Comparison of ENCODE assay signal across 8 cellular contexts in genomic region chr16:72787130-72787518, GRCh38.
A peak's percentile ranks its signal among the peaks of the same experiment; 100 is the strongest.
DNase-seq lines count a peak whose midpoint lies in the region; ATAC-seq, FAIRE-seq and TF ChIP-seq lines count a peak whose summit lies in the region.

No MANE protein-coding gene starts in this region.

- intact Hi-C loops in left ventricle myocardium superior (cut with micrococcal nuclease) = no loop called here

- no peaks in the 10 kb centered on the region for H3K36me3 ChIP-seq in H7 (replicated peaks; ENCODE audit: control insufficient read depth, insufficient read depth, low read length)

- peak overlapping the region; percentile 76 for H3K4me3 Mint-ChIP-seq in WTC11
- peak overlapping the region; percentile 73 for H3K4me3 Mint-ChIP-seq in stimulated activated effector memory CD8-positive, alpha-beta T cell treated with anti-CD3 and anti-CD28 coated beads, Interleukin-12 subunit alpha, Interleukin-12 subunit beta, amount 100 ng/mL, for 72 hours

- H3K27me3 Mint-ChIP-seq in WTC11 (ENCODE audit: low read depth) = peaks cover 12% of the 10 kb centered on the region

- no peak for FAIRE-seq in RCC 7860 (lab: Jason Lieb, UNC)

- H3K27me3 ChIP-seq in H7 (ENCODE audit: control insufficient read depth, insufficient read depth, low read length) = peaks cover 5% of the 10 kb centered on the region

- ATAC-seq in WTC11 = peak; percentile 12
- ATAC-seq in left ventricle myocardium superior = peak; percentile 11
- no peak for ATAC-seq in stimulated activated effector memory CD8-positive, alpha-beta T cell treated with anti-CD3 and anti-CD28 coated beads, Interleukin-12 subunit alpha, Interleukin-12 subunit beta, amount 100 ng/mL, for 72 hours
- no peak for ATAC-seq in esophagus mucosa
- no peak for ATAC-seq in GM19395 (IDR thresholded peaks at IDR 0.05; ENCODE audit: unreplicated experiment)

- H3K4me3 ChIP-seq in H7 (ENCODE audit: insufficient read depth, low read depth, low read length) = peak overlapping the region; percentile 62

- no peak for DNase-seq in H7
- DNase-seq in WTC11 (ENCODE audit: low spot score) = no peak
- no peak for DNase-seq in left ventricle myocardium superior
- no peak for DNase-seq in stimulated activated effector memory CD8-positive, alpha-beta T cell treated with anti-CD3 and anti-CD28 coated beads, Interleukin-12 subunit alpha, Interleukin-12 subunit beta, amount 100 ng/mL, for 72 hours (ENCODE audit: low spot score in 2 of 2)
- DNase-seq in RCC 7860 (ENCODE audit: low spot score) = no peak
- no peak for DNase-seq in NCI-H446 treated with DMSO at 0.1 percent for 48 hours (lab: John Stamatoyannopoulos, UW)

- TF ChIP-seq CTCF in WTC11 (IDR thresholded peaks at IDR 0.05) = no peak

- H3K36me3 Mint-ChIP-seq in WTC11 = no peaks in the 10 kb centered on the region
- H3K36me3 Mint-ChIP-seq in stimulated activated effector memory CD8-positive, alpha-beta T cell treated with anti-CD3 and anti-CD28 coated beads, Interleukin-12 subunit alpha, Interleukin-12 subunit beta, amount 100 ng/mL, for 72 hours = no peaks in the 10 kb centered on the region

- POLR2A ChIA-PET in WTC11 (lab: Charles Lee) = interaction anchor here (0.6 kb wide), 1 partner anchor 121 kb away, joined by 3 read pairs; no protein-coding TSS in a partner anchor

- peaks cover 32% of the 10 kb centered on the region for H3K4me1 Mint-ChIP-seq in WTC11
- peaks cover 26% of the 10 kb centered on the region for H3K4me1 Mint-ChIP-seq in stimulated activated effector memory CD8-positive, alpha-beta T cell treated with anti-CD3 and anti-CD28 coated beads, Interleukin-12 subunit alpha, Interleukin-12 subunit beta, amount 100 ng/mL, for 72 hours

- CTCF ChIA-PET in WTC11 (lab: Charles Lee) = interaction anchor here (0.6 to 2.4 kb wide), 4 partner anchors 20 to 180 kb away, joined by 3 to 19 read pairs (median 4); no protein-coding TSS in a partner anchor

- peak overlapping the region; percentile 50; the same call in 1 of the 2 replicates for H3K27ac Mint-ChIP-seq in WTC11
- H3K27ac Mint-ChIP-seq in stimulated activated effector memory CD8-positive, alpha-beta T cell treated with anti-CD3 and anti-CD28 coated beads, Interleukin-12 subunit alpha, Interleukin-12 subunit beta, amount 100 ng/mL, for 72 hours = peak overlapping the region; percentile 77

- no peaks in the 10 kb centered on the region for H3K9me3 Mint-ChIP-seq in WTC11
- H3K9me3 Mint-ChIP-seq in stimulated activated effector memory CD8-positive, alpha-beta T cell treated with anti-CD3 and anti-CD28 coated beads, Interleukin-12 subunit alpha, Interleukin-12 subunit beta, amount 100 ng/mL, for 72 hours = no peaks in the 10 kb centered on the region

TF ChIP-seq in WTC11, 78 proteins besides CTCF, POLR2A, EP300 and RAD21:
- TF ChIP-seq E2F1 (CRISPR knock-in tag; IDR thresholded peaks at IDR 0.05) (no peak), FOXK1 (CRISPR knock-in tag; IDR thresholded peaks at IDR 0.05) (no peak), SMAD4 (CRISPR knock-in tag; IDR thresholded peaks at IDR 0.05) (no peak), CDX4 (CRISPR knock-in tag; IDR thresholded peaks at IDR 0.05; ENCODE audit: borderline replicate concordance) (no peak), ZNF423 (CRISPR knock-in tag; IDR thresholded peaks at IDR 0.05) (no peak), PRRX2 (CRISPR knock-in tag; IDR thresholded peaks at IDR 0.05) (no peak), JAZF1 (CRISPR knock-in tag; IDR thresholded peaks at IDR 0.05) (no peak), E2F5 (CRISPR knock-in tag; IDR thresholded peaks at IDR 0.05) (no peak), NR1H2 (CRISPR knock-in tag; IDR thresholded peaks at IDR 0.05) (no peak), USF1 (CRISPR knock-in tag; IDR thresholded peaks at IDR 0.05) (no peak), NFATC4 (CRISPR knock-in tag; IDR thresholded peaks at IDR 0.05) (no peak), ZNF425 (CRISPR knock-in tag; conservative IDR thresholded peaks at IDR 0.05) (no peak), RELA (CRISPR knock-in tag; IDR thresholded peaks at IDR 0.05; ENCODE audit: borderline replicate concordance) (no peak), ZBTB43 (CRISPR knock-in tag; IDR thresholded peaks at IDR 0.05) (no peak), ZNF416 (CRISPR knock-in tag; IDR thresholded peaks at IDR 0.05) (no peak)

Comparison
In these comparisons a context has a peak if more than half of its experiments do, and no peak if none do; other contexts are left out.
1. ATAC-seq: peak in WTC11 (single experiment) and left ventricle myocardium superior (single experiment); none in stimulated activated effector memory CD8-positive, alpha-beta T cell treated with anti-CD3 and anti-CD28 coated beads, Interleukin-12 subunit alpha, Interleukin-12 subunit beta, amount 100 ng/mL, for 72 hours (single experiment), esophagus mucosa (single experiment) and GM19395 (single experiment).